In the genomic region with DNA sequence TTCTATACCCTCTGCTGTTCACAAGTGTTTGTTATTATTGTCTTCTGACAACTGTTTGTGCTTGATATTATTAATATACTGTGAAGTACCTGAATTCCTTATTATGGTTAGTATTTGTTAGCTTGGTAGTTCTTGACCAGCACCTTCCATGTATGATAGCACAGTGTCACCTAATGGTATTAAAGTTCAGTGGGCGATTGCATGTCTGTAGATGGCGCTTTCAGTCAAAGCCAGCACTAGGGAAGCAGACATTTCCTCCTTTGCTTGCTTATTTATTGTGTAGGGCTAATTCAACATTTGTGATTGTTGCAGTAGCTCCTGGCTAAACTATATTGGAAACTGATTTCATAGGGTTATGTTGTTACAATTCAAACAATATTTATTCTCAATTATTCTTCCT, we compare ENCODE assay signal across 15 cellular contexts.
DNase-seq lines count a peak whose midpoint lies in the region; ATAC-seq and TF ChIP-seq lines count a peak whose summit lies in the region.
"Had no signal": no experiment of that assay in that cellular context is flagged by ENCODE, and none has a peak within 500 bp of the region (broad histone marks: within the 10 kb centered on the region; RNA-seq: fewer than 3 reads in every experiment).

No MANE protein-coding gene starts in this region.

- H3K27ac ChIP-seq in SK-N-SH (ENCODE audit: low read depth in 2 of 2, low read length in 1 of 2): no peak overlapping the region
- no peak overlapping the region for H3K27ac ChIP-seq in liver (ENCODE audit: low read depth in 1 of 2, low read length in 2 of 2)
- H3K27ac ChIP-seq: PC-9 had no signal

- H4K20me1 ChIP-seq in SK-N-SH (ENCODE audit: insufficient read depth): no peaks in the 10 kb centered on the region

- no peaks in the 10 kb centered on the region for H3K9me3 Mint-ChIP-seq in activated CD8-positive, alpha-beta T cell treated with anti-CD3 and anti-CD28 coated beads, Interleukin-2, amount 10 ng/mL, durations not matched to agents 7 days and 5 days (ENCODE audit: insufficient read depth)
- H3K9me3 Mint-ChIP-seq: activated CD4-positive, alpha-beta memory T cell treated with anti-CD3 and anti-CD28 coated beads, Interleukin-2, amount 10 ng/mL, durations not matched to agents 7 days and 5 days had no signal

- no peak overlapping the region for H2AFZ ChIP-seq in SK-N-SH (ENCODE audit: low read depth)
- H2AFZ ChIP-seq: PC-9 had no signal

- no peaks in the 10 kb centered on the region for H3F3A ChIP-seq in SK-N-SH (replicated peaks; ENCODE audit: insufficient read depth)

- no peak overlapping the region for H3K27ac Mint-ChIP-seq in activated CD8-positive, alpha-beta T cell treated with anti-CD3 and anti-CD28 coated beads, Interleukin-2, amount 10 ng/mL, durations not matched to agents 7 days and 5 days
- H3K27ac Mint-ChIP-seq: activated CD4-positive, alpha-beta memory T cell treated with anti-CD3 and anti-CD28 coated beads, Interleukin-2, amount 10 ng/mL, durations not matched to agents 7 days and 5 days had no signal

- no peak overlapping the region for H3K4me2 ChIP-seq in SK-N-SH
- H3K4me2 ChIP-seq: PC-9, smooth muscle cell had no signal

- H3K4me1 ChIP-seq in SK-N-SH (ENCODE audit: control insufficient read depth in 1 of 2, insufficient read depth in 2 of 2, low read depth in 1 of 2, low read length in 1 of 2): no peaks in the 10 kb centered on the region; a peak in 1 of 4 replicates
- no peaks in the 10 kb centered on the region for H3K4me1 ChIP-seq in liver (ENCODE audit: control insufficient read depth in 4 of 4, insufficient read depth in 4 of 4, low read length in 3 of 4)

- CTCF ChIA-PET in SK-N-SH (lab: Yijun Ruan, JAX): interaction anchor here (0.6 to 4.3 kb wide), 13 partner anchors 9 to 1652 kb away, joined by 3 to 38 read pairs (median 3); no protein-coding TSS in a partner anchor
- CTCF ChIA-PET in activated CD8-positive, alpha-beta T cell treated with anti-CD3 and anti-CD28 coated beads, Interleukin-2, amount 10 ng/mL, durations not matched to agents 7 days and 5 days (lab: Charles Lee): no interaction called here

- H3K36me3 ChIP-seq in SK-N-SH (replicated peaks in 1 of 2; ENCODE audit: control insufficient read depth in 1 of 2, insufficient read depth in 2 of 2, low read length in 1 of 2): no peaks in the 10 kb centered on the region
- no peaks in the 10 kb centered on the region for H3K36me3 ChIP-seq in liver (ENCODE audit: control insufficient read depth in 4 of 4, insufficient read depth in 3 of 4, low read depth in 1 of 4, low read length in 3 of 4)

- H3K4me3 Mint-ChIP-seq in activated CD8-positive, alpha-beta T cell treated with anti-CD3 and anti-CD28 coated beads, Interleukin-2, amount 10 ng/mL, durations not matched to agents 7 days and 5 days: no peak overlapping the region
- H3K4me3 Mint-ChIP-seq: activated CD4-positive, alpha-beta memory T cell treated with anti-CD3 and anti-CD28 coated beads, Interleukin-2, amount 10 ng/mL, durations not matched to agents 7 days and 5 days had no signal

- peak; percentile 46 for DNase-seq in NCI-H345 (lab: John Stamatoyannopoulos, UW)
- DNase-seq in NCI-H345 treated with DMSO at 0.1 percent for 48 hours (lab: John Stamatoyannopoulos, UW; ENCODE audit: unreplicated experiment): no peak
- DNase-seq in HT-29 (ENCODE audit: low spot score): peak; percentile 43
- DNase-seq in SK-N-SH: peak; percentile 39
- no peak for DNase-seq in activated CD8-positive, alpha-beta T cell treated with anti-CD3 and anti-CD28 coated beads, Interleukin-2, amount 10 ng/mL, durations not matched to agents 7 days and 5 days
- DNase-seq: activated CD4-positive, alpha-beta memory T cell treated with anti-CD3 and anti-CD28 coated beads, Interleukin-2, amount 10 ng/mL, durations not matched to agents 7 days and 5 days; aorta; GOT3; midbrain; PC-9; stimulated activated naive CD4-positive, alpha-beta T cell treated with Interleukin-2 at 50 U/mL for 16 hours had no signal

- TF ChIP-seq CTCF in SK-N-SH (IDR thresholded peaks at IDR 0.05) (peak; percentile 21; the same call in 1 of the 2 replicates), liver (IDR thresholded peaks at IDR 0.05; ENCODE audit: low read depth, low read length, missing input control) (peak; percentile 2)

- H3K27me3 ChIP-seq in SK-N-SH (ENCODE audit: insufficient read depth) (no peaks in the 10 kb centered on the region), liver (ENCODE audit: control insufficient read depth in 4 of 4, insufficient read depth in 4 of 4, low read length in 3 of 4) (no peaks in the 10 kb centered on the region)

- no peak overlapping the region for H3K4me3 ChIP-seq in SK-N-SH (ENCODE audit: low read depth in 2 of 2, low read length in 1 of 2)
- no peak overlapping the region for H3K4me3 ChIP-seq in liver (ENCODE audit: low read depth in 1 of 3, low read length in 3 of 3)
- H3K4me3 ChIP-seq: PC-9, smooth muscle cell had no signal

- H3K9ac ChIP-seq in SK-N-SH (no peak overlapping the region), liver (ENCODE audit: low read depth in 1 of 2, low read length in 2 of 2) (no peak overlapping the region)

- WGBS in SK-N-SH (ENCODE audit: low lambda C conversion rate): 20% methylated on average over 2 of the region's 2 CpGs
- 33% methylated on average over 2 of the region's 2 CpGs for whole genome bisulfite sequencing in liver

- H3K9me2 ChIP-seq in SK-N-SH: no peaks in the 10 kb centered on the region

- no peaks in the 10 kb centered on the region for H3K79me2 ChIP-seq in SK-N-SH (ENCODE audit: insufficient read depth)

- H3K4me1 Mint-ChIP-seq in activated CD8-positive, alpha-beta T cell treated with anti-CD3 and anti-CD28 coated beads, Interleukin-2, amount 10 ng/mL, durations not matched to agents 7 days and 5 days (ENCODE audit: low read depth): no peaks in the 10 kb centered on the region
- H3K4me1 Mint-ChIP-seq: activated CD4-positive, alpha-beta memory T cell treated with anti-CD3 and anti-CD28 coated beads, Interleukin-2, amount 10 ng/mL, durations not matched to agents 7 days and 5 days had no signal

- H3K9me3 ChIP-seq in SK-N-SH: no peaks in the 10 kb centered on the region
- H3K9me3 ChIP-seq in liver (ENCODE audit: control insufficient read depth in 4 of 4, low read length in 3 of 4): no peaks in the 10 kb centered on the region

- TF ChIP-seq RAD21 in SK-N-SH (IDR thresholded peaks at IDR 0.05; ENCODE audit: low read length) (peak; percentile 74), liver (IDR thresholded peaks at IDR 0.05) (peak; percentile 36 to 61)

- no peak for TF ChIP-seq EP300 in SK-N-SH (IDR thresholded peaks at IDR 0.05; ENCODE audit: borderline replicate concordance in 1 of 2, low read depth in 1 of 2, low read length in 1 of 2)

- POLR2A ChIA-PET in SK-N-SH (lab: Yijun Ruan, JAX): no interaction called here
- POLR2A ChIA-PET in activated CD8-positive, alpha-beta T cell treated with anti-CD3 and anti-CD28 coated beads, Interleukin-2, amount 10 ng/mL, durations not matched to agents 7 days and 5 days (lab: Charles Lee): no interaction called here

- H3K27me3 Mint-ChIP-seq in activated CD8-positive, alpha-beta T cell treated with anti-CD3 and anti-CD28 coated beads, Interleukin-2, amount 10 ng/mL, durations not matched to agents 7 days and 5 days (ENCODE audit: low read depth): no peaks in the 10 kb centered on the region
- H3K27me3 Mint-ChIP-seq: activated CD4-positive, alpha-beta memory T cell treated with anti-CD3 and anti-CD28 coated beads, Interleukin-2, amount 10 ng/mL, durations not matched to agents 7 days and 5 days had no signal

- no peaks in the 10 kb centered on the region for H3K36me3 Mint-ChIP-seq in activated CD8-positive, alpha-beta T cell treated with anti-CD3 and anti-CD28 coated beads, Interleukin-2, amount 10 ng/mL, durations not matched to agents 7 days and 5 days (ENCODE audit: low read depth)

- ATAC-seq in activated CD8-positive, alpha-beta T cell treated with anti-CD3 and anti-CD28 coated beads, Interleukin-2, amount 10 ng/mL, durations not matched to agents 7 days and 5 days: no peak
- no peak for ATAC-seq in HG02852 (IDR thresholded peaks at IDR 0.05; ENCODE audit: unreplicated experiment)
- no peak for ATAC-seq in GM18870 (IDR thresholded peaks at IDR 0.05; ENCODE audit: unreplicated experiment)

TF ChIP-seq in SK-N-SH, 30 proteins besides CTCF, POLR2A, EP300 and RAD21 (continues in another document):
- TF ChIP-seq TCF12 (IDR thresholded peaks at IDR 0.05): no peak

TF ChIP-seq in liver, 16 proteins besides CTCF, POLR2A, EP300 and RAD21 (continues in another document):
- no peak for TF ChIP-seq NR2F2 (IDR thresholded peaks at IDR 0.05)
- TF ChIP-seq, protein P1, sequence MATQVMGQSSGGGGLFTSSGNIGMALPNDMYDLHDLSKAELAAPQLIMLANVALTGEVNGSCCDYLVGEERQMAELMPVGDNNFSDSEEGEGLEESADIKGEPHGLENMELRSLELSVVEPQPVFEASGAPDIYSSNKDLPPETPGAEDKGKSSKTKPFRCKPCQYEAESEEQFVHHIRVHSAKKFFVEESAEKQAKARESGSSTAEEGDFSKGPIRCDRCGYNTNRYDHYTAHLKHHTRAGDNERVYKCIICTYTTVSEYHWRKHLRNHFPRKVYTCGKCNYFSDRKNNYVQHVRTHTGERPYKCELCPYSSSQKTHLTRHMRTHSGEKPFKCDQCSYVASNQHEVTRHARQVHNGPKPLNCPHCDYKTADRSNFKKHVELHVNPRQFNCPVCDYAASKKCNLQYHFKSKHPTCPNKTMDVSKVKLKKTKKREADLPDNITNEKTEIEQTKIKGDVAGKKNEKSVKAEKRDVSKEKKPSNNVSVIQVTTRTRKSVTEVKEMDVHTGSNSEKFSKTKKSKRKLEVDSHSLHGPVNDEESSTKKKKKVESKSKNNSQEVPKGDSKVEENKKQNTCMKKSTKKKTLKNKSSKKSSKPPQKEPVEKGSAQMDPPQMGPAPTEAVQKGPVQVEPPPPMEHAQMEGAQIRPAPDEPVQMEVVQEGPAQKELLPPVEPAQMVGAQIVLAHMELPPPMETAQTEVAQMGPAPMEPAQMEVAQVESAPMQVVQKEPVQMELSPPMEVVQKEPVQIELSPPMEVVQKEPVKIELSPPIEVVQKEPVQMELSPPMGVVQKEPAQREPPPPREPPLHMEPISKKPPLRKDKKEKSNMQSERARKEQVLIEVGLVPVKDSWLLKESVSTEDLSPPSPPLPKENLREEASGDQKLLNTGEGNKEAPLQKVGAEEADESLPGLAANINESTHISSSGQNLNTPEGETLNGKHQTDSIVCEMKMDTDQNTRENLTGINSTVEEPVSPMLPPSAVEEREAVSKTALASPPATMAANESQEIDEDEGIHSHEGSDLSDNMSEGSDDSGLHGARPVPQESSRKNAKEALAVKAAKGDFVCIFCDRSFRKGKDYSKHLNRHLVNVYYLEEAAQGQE (IDR thresholded peaks at IDR 0.05): no peak
- TF ChIP-seq, protein P2, sequence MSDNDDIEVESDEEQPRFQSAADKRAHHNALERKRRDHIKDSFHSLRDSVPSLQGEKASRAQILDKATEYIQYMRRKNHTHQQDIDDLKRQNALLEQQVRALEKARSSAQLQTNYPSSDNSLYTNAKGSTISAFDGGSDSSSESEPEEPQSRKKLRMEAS (IDR thresholded peaks at IDR 0.05): no peak
- TF ChIP-seq JUND (IDR thresholded peaks at IDR 0.05): no peak
- TF ChIP-seq RXRA (IDR thresholded peaks at IDR 0.05): no peak
- no peak for TF ChIP-seq FOXA1 (IDR thresholded peaks at IDR 0.05)

Comparison
In these comparisons a context has a peak if more than half of its experiments do, and no peak if none do; other contexts are left out.
1. DNase-seq: peak in NCI-H345 (single experiment), HT-29 (single experiment) and SK-N-SH (single experiment); none in NCI-H345 treated with DMSO at 0.1 percent for 48 hours (single experiment) and activated CD8-positive, alpha-beta T cell treated with anti-CD3 and anti-CD28 coated beads, Interleukin-2, amount 10 ng/mL, durations not matched to agents 7 days and 5 days (single experiment).